In genomic region chr10:4663162-4663992, GRCh38 we compare ENCODE assay signal across 1 cellular context.
TF ChIP-seq lines count a peak whose summit lies in the region.

No MANE protein-coding gene starts in this region.

TF ChIP-seq in HepG2, 621 proteins besides CTCF, POLR2A, EP300 and RAD21 (continued from another document and continues in another):
- TF ChIP-seq ZNF276 (CRISPR knock-in tag; IDR thresholded peaks at IDR 0.05; ENCODE audit: low read depth) (no peak), SIX1 (CRISPR knock-in tag; IDR thresholded peaks at IDR 0.05; ENCODE audit: borderline replicate concordance) (no peak), MXD4 (CRISPR knock-in tag; IDR thresholded peaks at IDR 0.05) (0 out of 2 replicates have a peak, but pooled peaks have one; percentile 28), ATF4 (CRISPR knock-in tag; IDR thresholded peaks at IDR 0.05) (peak in 1 of 2 experiments; percentile 68; a peak in 2 of 4 replicates), GATAD2A (CRISPR knock-in tag; IDR thresholded peaks at IDR 0.05) (peak; percentile 65), HNF4A (CRISPR knock-in tag; IDR thresholded peaks at IDR 0.05) (no peak), ZNF468 (CRISPR knock-in tag; IDR thresholded peaks at IDR 0.05) (no peak), POLR2AphosphoS5 (IDR thresholded peaks at IDR 0.05; ENCODE audit: low read depth, low read length) (no peak), TEF (CRISPR knock-in tag; IDR thresholded peaks at IDR 0.05) (no peak), MAFF (IDR thresholded peaks at IDR 0.05; ENCODE audit: low read depth, low read length) (0 out of 2 replicates have a peak, but pooled peaks have one; percentile 16), ARNTL (CRISPR knock-in tag; IDR thresholded peaks at IDR 0.05) (peak; percentile 69; the same call in 1 of the 2 replicates), ZNF160 (CRISPR knock-in tag; IDR thresholded peaks at IDR 0.05) (no peak), PAX8 (CRISPR knock-in tag; IDR thresholded peaks at IDR 0.05; ENCODE audit: borderline replicate concordance) (no peak), HDAC2 (CRISPR knock-in tag; IDR thresholded peaks at IDR 0.05) (no peak), ATF2 (CRISPR knock-in tag; IDR thresholded peaks at IDR 0.05) (no peak), SIX4 (CRISPR knock-in tag; IDR thresholded peaks at IDR 0.05) (no peak), HHEX (CRISPR knock-in tag; IDR thresholded peaks at IDR 0.05) (no peak), HOXD1 (CRISPR knock-in tag; IDR thresholded peaks at IDR 0.05) (no peak), DDIT3 (CRISPR knock-in tag; IDR thresholded peaks at IDR 0.05) (no peak), TFE3 (CRISPR knock-in tag; IDR thresholded peaks at IDR 0.05) (peak; percentile 86), ZNF382 (CRISPR knock-in tag; IDR thresholded peaks at IDR 0.05; ENCODE audit: borderline replicate concordance) (no peak), ZNF607 (CRISPR knock-in tag; IDR thresholded peaks at IDR 0.05; ENCODE audit: borderline replicate concordance) (no peak), GFI1 (CRISPR knock-in tag; IDR thresholded peaks at IDR 0.05; ENCODE audit: borderline replicate concordance) (no peak), FOXP1 (IDR thresholded peaks at IDR 0.05) (no peak), FOXP1 (CRISPR knock-in tag; IDR thresholded peaks at IDR 0.05) (peak; percentile 76), TARDBP (CRISPR knock-in tag; IDR thresholded peaks at IDR 0.05) (no peak), XRCC5 (optimal IDR thresholded peaks at IDR 0.05; ENCODE audit: low read length) (peak; percentile 24), SRSF9 (IDR thresholded peaks at IDR 0.05; ENCODE audit: borderline replicate concordance, insufficient read depth, low read depth, low read length, poor library complexity, severe bottlenecking) (no peak), TIGD3 (CRISPR knock-in tag; IDR thresholded peaks at IDR 0.05; ENCODE audit: borderline replicate concordance) (no peak), ZNF234 (CRISPR knock-in tag; conservative IDR thresholded peaks at IDR 0.05) (no peak), PLRG1 (conservative IDR thresholded peaks at IDR 0.05) (no peak), KLF15 (CRISPR knock-in tag; IDR thresholded peaks at IDR 0.05; ENCODE audit: borderline replicate concordance) (no peak), RFXAP (CRISPR knock-in tag; IDR thresholded peaks at IDR 0.05; ENCODE audit: borderline replicate concordance) (0 out of 2 replicates have a peak, but pooled peaks have one; percentile 38), FOSL2 (CRISPR knock-in tag; IDR thresholded peaks at IDR 0.05) (peak; percentile 99), CBX1 (IDR thresholded peaks at IDR 0.05; ENCODE audit: low read depth) (no peak), IKZF5 (CRISPR knock-in tag; IDR thresholded peaks at IDR 0.05) (peak; percentile 31; the same call in 1 of the 2 replicates), ZNF510 (CRISPR knock-in tag; IDR thresholded peaks at IDR 0.05; ENCODE audit: low read depth) (no peak), ZNF432 (CRISPR knock-in tag; IDR thresholded peaks at IDR 0.05; ENCODE audit: borderline replicate concordance) (no peak), ARID5B (CRISPR knock-in tag; IDR thresholded peaks at IDR 0.05) (peak; percentile 90), ARID3A (IDR thresholded peaks at IDR 0.05; ENCODE audit: low read depth, low read length) (peak; percentile 37; the same call in 1 of the 2 replicates), EED (CRISPR knock-in tag; IDR thresholded peaks at IDR 0.05) (no peak), SMAD3 (CRISPR knock-in tag; IDR thresholded peaks at IDR 0.05) (peak; percentile 26; the same call in 1 of the 2 replicates), HNRNPK (IDR thresholded peaks at IDR 0.05; ENCODE audit: low read depth, low read length, poor library complexity, severe bottlenecking) (no peak)
